19 cellular contexts compared by ENCODE assay signal in genomic region chr1:117964290-117965038, GRCh38. TPM values are rescaled to one million over a fixed set of nuclear protein-coding genes. Genes with fewer than 3 reads are reported as not detected.
DNase-seq lines count a peak whose midpoint lies in the region; ATAC-seq and TF ChIP-seq lines count a peak whose summit lies in the region.
"Had no signal": no experiment of that assay in that cellular context is flagged by ENCODE, and none has a peak within 500 bp of the region (broad histone marks: within the 10 kb centered on the region; RNA-seq: fewer than 3 reads in every experiment).

No MANE protein-coding gene starts in this region.

- peaks cover 6% of the 10 kb centered on the region for H3K36me3 Mint-ChIP-seq in activated naive CD4-positive, alpha-beta T cell treated with anti-CD3 and anti-CD28 coated beads, Interleukin-2, amount 50 U/mL, for 24 hours
- peaks cover 10% of the 10 kb centered on the region for H3K36me3 Mint-ChIP-seq in activated naive CD4-positive, alpha-beta T cell treated with anti-CD3 and anti-CD28 coated beads, Interleukin-2, amount 10 ng/mL, durations not matched to agents 7 days and 5 days
- peaks cover 9% of the 10 kb centered on the region for H3K36me3 Mint-ChIP-seq in activated T-helper 2 cell treated with anti-CD3 and anti-CD28 coated beads, Interferon-gamma antibody, Interleukin-2, Interleukin-4, amounts not matched to agents 10 μg/mL and 5 μg/mL and 100 μg/mL, durations not matched to agents 14 hours and 24 hours and 36 hours (ENCODE audit: low read depth)
- peaks cover 13% of the 10 kb centered on the region for H3K36me3 Mint-ChIP-seq in effector memory CD8-positive, alpha-beta T cell (ENCODE audit: insufficient read depth)
- H3K36me3 Mint-ChIP-seq in stimulated activated naive CD8-positive, alpha-beta T cell treated with anti-CD3 and anti-CD28 coated beads, Interleukin-15, Interleukin-2, amounts not matched to agents 100 ng/mL and 50 ng/mL, for 24 hours (ENCODE audit: low read depth) = peaks cover 40% of the 10 kb centered on the region
- H3K36me3 Mint-ChIP-seq in Calu3 (ENCODE audit: insufficient read depth, unreplicated experiment) = no peaks in the 10 kb centered on the region

- H3K4me1 Mint-ChIP-seq in activated naive CD4-positive, alpha-beta T cell treated with anti-CD3 and anti-CD28 coated beads, Interleukin-2, amount 50 U/mL, for 24 hours = peaks cover 30% of the 10 kb centered on the region
- H3K4me1 Mint-ChIP-seq in activated naive CD4-positive, alpha-beta T cell treated with anti-CD3 and anti-CD28 coated beads, Interleukin-2, amount 10 ng/mL, durations not matched to agents 7 days and 5 days = no peaks in the 10 kb centered on the region
- peaks cover 10% of the 10 kb centered on the region for H3K4me1 Mint-ChIP-seq in activated T-helper 2 cell treated with anti-CD3 and anti-CD28 coated beads, Interferon-gamma antibody, Interleukin-2, Interleukin-4, amounts not matched to agents 10 μg/mL and 5 μg/mL and 100 μg/mL, durations not matched to agents 14 hours and 24 hours and 36 hours (ENCODE audit: low read depth)
- no peaks in the 10 kb centered on the region for H3K4me1 Mint-ChIP-seq in effector memory CD8-positive, alpha-beta T cell (ENCODE audit: low read depth in 2 of 2)
- peaks cover 29% of the 10 kb centered on the region for H3K4me1 Mint-ChIP-seq in stimulated activated naive CD8-positive, alpha-beta T cell treated with anti-CD3 and anti-CD28 coated beads, Interleukin-15, Interleukin-2, amounts not matched to agents 100 ng/mL and 50 ng/mL, for 24 hours (ENCODE audit: low read depth)
- H3K4me1 Mint-ChIP-seq in Calu3 (ENCODE audit: low read depth, unreplicated experiment) = no peaks in the 10 kb centered on the region

- BruUV-seq in Calu3 (replicated peaks; lab: Mats Ljungman, UMichigan) = no TSS peak

- H3K27me3 Mint-ChIP-seq in activated naive CD4-positive, alpha-beta T cell treated with anti-CD3 and anti-CD28 coated beads, Interleukin-2, amount 50 U/mL, for 24 hours = no peaks in the 10 kb centered on the region
- H3K27me3 Mint-ChIP-seq in activated naive CD4-positive, alpha-beta T cell treated with anti-CD3 and anti-CD28 coated beads, Interleukin-2, amount 10 ng/mL, durations not matched to agents 7 days and 5 days = no peaks in the 10 kb centered on the region
- H3K27me3 Mint-ChIP-seq in activated T-helper 2 cell treated with anti-CD3 and anti-CD28 coated beads, Interferon-gamma antibody, Interleukin-2, Interleukin-4, amounts not matched to agents 10 μg/mL and 5 μg/mL and 100 μg/mL, durations not matched to agents 14 hours and 24 hours and 36 hours (ENCODE audit: low read depth) = no peaks in the 10 kb centered on the region
- no peaks in the 10 kb centered on the region for H3K27me3 Mint-ChIP-seq in effector memory CD8-positive, alpha-beta T cell
- no peaks in the 10 kb centered on the region for H3K27me3 Mint-ChIP-seq in stimulated activated naive CD8-positive, alpha-beta T cell treated with anti-CD3 and anti-CD28 coated beads, Interleukin-15, Interleukin-2, amounts not matched to agents 100 ng/mL and 50 ng/mL, for 24 hours
- no peaks in the 10 kb centered on the region for H3K27me3 Mint-ChIP-seq in Calu3 (ENCODE audit: unreplicated experiment)
- H3K27me3 Mint-ChIP-seq: activated B cell treated with CpG ODN at 0.5 μM for 24 hours, progenitor cell of endocrine pancreas had no signal

- CTCF ChIA-PET in activated naive CD4-positive, alpha-beta T cell treated with anti-CD3 and anti-CD28 coated beads, Interleukin-2, amount 10 ng/mL, durations not matched to agents 7 days and 5 days (lab: Charles Lee) = no interaction called here
- CTCF ChIA-PET in Calu3 (lab: Charles Lee) = no interaction called here

- TF ChIP-seq CTCF in Calu3 (IDR thresholded peaks at IDR 0.05; ENCODE audit: unreplicated experiment) = no peak

- DNase-seq in activated naive CD4-positive, alpha-beta T cell treated with anti-CD3 and anti-CD28 coated beads, Interleukin-2, amount 10 ng/mL, durations not matched to agents 7 days and 5 days = no peak
- no peak for DNase-seq in activated T-helper 2 cell treated with anti-CD3 and anti-CD28 coated beads, Interferon-gamma antibody, Interleukin-2, Interleukin-4, amounts not matched to agents 10 μg/mL and 5 μg/mL and 100 μg/mL, durations not matched to agents 14 hours and 24 hours and 36 hours (ENCODE audit: low spot score)
- no peak for DNase-seq in effector memory CD8-positive, alpha-beta T cell
- DNase-seq in Calu3 (no peak), EL (no peak)
- DNase-seq: activated B cell treated with CpG ODN at 0.5 μM for 24 hours; effector CD4-positive, alpha-beta T cell; lower lobe of right lung; NCI-H510A treated with DMSO at 0.1 percent for 48 hours; NK-92 treated with Interleukin-12 subunit alpha and Interleukin-12 subunit beta, amount 100 ng/mL, for 24 hours; sigmoid colon; stimulated activated CD8-positive, alpha-beta memory T cell treated with anti-CD3 and anti-CD28 coated beads, Interleukin-4, amount 100 ng/mL, for 48 hours; uterus had no signal

- intact Hi-C loops in activated T-helper 2 cell treated with anti-CD3 and anti-CD28 coated beads, Interferon-gamma antibody, Interleukin-2, Interleukin-4, amounts not matched to agents 10 μg/mL and 5 μg/mL and 100 μg/mL, durations not matched to agents 14 hours and 24 hours and 36 hours (cut with micrococcal nuclease) = no loop called here
- intact Hi-C loops in Calu3 (cut with micrococcal nuclease; ENCODE audit: unreplicated experiment) = no loop called here

- no peaks in the 10 kb centered on the region for H3K9me3 Mint-ChIP-seq in activated naive CD4-positive, alpha-beta T cell treated with anti-CD3 and anti-CD28 coated beads, Interleukin-2, amount 50 U/mL, for 24 hours
- H3K9me3 Mint-ChIP-seq in activated naive CD4-positive, alpha-beta T cell treated with anti-CD3 and anti-CD28 coated beads, Interleukin-2, amount 10 ng/mL, durations not matched to agents 7 days and 5 days = no peaks in the 10 kb centered on the region
- H3K9me3 Mint-ChIP-seq in activated T-helper 2 cell treated with anti-CD3 and anti-CD28 coated beads, Interferon-gamma antibody, Interleukin-2, Interleukin-4, amounts not matched to agents 10 μg/mL and 5 μg/mL and 100 μg/mL, durations not matched to agents 14 hours and 24 hours and 36 hours = no peaks in the 10 kb centered on the region
- H3K9me3 Mint-ChIP-seq in effector memory CD8-positive, alpha-beta T cell = no peaks in the 10 kb centered on the region
- no peaks in the 10 kb centered on the region for H3K9me3 Mint-ChIP-seq in stimulated activated naive CD8-positive, alpha-beta T cell treated with anti-CD3 and anti-CD28 coated beads, Interleukin-15, Interleukin-2, amounts not matched to agents 100 ng/mL and 50 ng/mL, for 24 hours
- H3K9me3 Mint-ChIP-seq in Calu3 (ENCODE audit: low read depth, unreplicated experiment) = no peaks in the 10 kb centered on the region
- H3K9me3 Mint-ChIP-seq: activated B cell treated with CpG ODN at 0.5 μM for 24 hours, GM23338 had no signal

- H3K27ac Mint-ChIP-seq in activated naive CD4-positive, alpha-beta T cell treated with anti-CD3 and anti-CD28 coated beads, Interleukin-2, amount 50 U/mL, for 24 hours = peak overlapping the region; percentile 89
- no peak overlapping the region for H3K27ac Mint-ChIP-seq in activated naive CD4-positive, alpha-beta T cell treated with anti-CD3 and anti-CD28 coated beads, Interleukin-2, amount 10 ng/mL, durations not matched to agents 7 days and 5 days
- peak overlapping the region; percentile 35 for H3K27ac Mint-ChIP-seq in activated T-helper 2 cell treated with anti-CD3 and anti-CD28 coated beads, Interferon-gamma antibody, Interleukin-2, Interleukin-4, amounts not matched to agents 10 μg/mL and 5 μg/mL and 100 μg/mL, durations not matched to agents 14 hours and 24 hours and 36 hours
- H3K27ac Mint-ChIP-seq in effector memory CD8-positive, alpha-beta T cell = peak overlapping the region; percentile 6 to 20
- H3K27ac Mint-ChIP-seq in stimulated activated naive CD8-positive, alpha-beta T cell treated with anti-CD3 and anti-CD28 coated beads, Interleukin-15, Interleukin-2, amounts not matched to agents 100 ng/mL and 50 ng/mL, for 24 hours = peak overlapping the region; percentile 90
- H3K27ac Mint-ChIP-seq in Calu3 (ENCODE audit: unreplicated experiment) = no peak overlapping the region
- H3K27ac Mint-ChIP-seq: activated B cell treated with CpG ODN at 0.5 μM for 24 hours, GM23338, progenitor cell of endocrine pancreas had no signal

- ATAC-seq in effector memory CD8-positive, alpha-beta T cell (replicated peaks) = no peak
- ATAC-seq in SK-N-SH treated with all-trans-retinoic acid at 6 μM for 48 hours = no peak
- ATAC-seq: esophagus mucosa, GM23338, lower lobe of right lung had no signal

- peak overlapping the region; percentile 51 for H3K4me3 Mint-ChIP-seq in activated naive CD4-positive, alpha-beta T cell treated with anti-CD3 and anti-CD28 coated beads, Interleukin-2, amount 50 U/mL, for 24 hours
- H3K4me3 Mint-ChIP-seq in activated naive CD4-positive, alpha-beta T cell treated with anti-CD3 and anti-CD28 coated beads, Interleukin-2, amount 10 ng/mL, durations not matched to agents 7 days and 5 days = no peak overlapping the region
- no peak overlapping the region for H3K4me3 Mint-ChIP-seq in activated T-helper 2 cell treated with anti-CD3 and anti-CD28 coated beads, Interferon-gamma antibody, Interleukin-2, Interleukin-4, amounts not matched to agents 10 μg/mL and 5 μg/mL and 100 μg/mL, durations not matched to agents 14 hours and 24 hours and 36 hours (ENCODE audit: low read depth)
- no peak overlapping the region for H3K4me3 Mint-ChIP-seq in effector memory CD8-positive, alpha-beta T cell
- peak overlapping the region; percentile 42 for H3K4me3 Mint-ChIP-seq in stimulated activated naive CD8-positive, alpha-beta T cell treated with anti-CD3 and anti-CD28 coated beads, Interleukin-15, Interleukin-2, amounts not matched to agents 100 ng/mL and 50 ng/mL, for 24 hours
- H3K4me3 Mint-ChIP-seq in Calu3 (ENCODE audit: low read depth, unreplicated experiment) = no peak overlapping the region
- H3K4me3 Mint-ChIP-seq: activated B cell treated with CpG ODN at 0.5 μM for 24 hours, GM23338 had no signal

TF ChIP-seq in SK-N-SH treated with all-trans-retinoic acid at 6 μM for 48 hours, 23 proteins besides CTCF, POLR2A, EP300 and RAD21:
- TF ChIP-seq ZFP30 (CRISPR knock-in tag; IDR thresholded peaks at IDR 0.05) (no peak), RARB (CRISPR knock-in tag; IDR thresholded peaks at IDR 0.05) (no peak), ESRRG (CRISPR knock-in tag; IDR thresholded peaks at IDR 0.05) (no peak)

RNA-seq across cellular contexts. Expression of gene WDR3, which starts 34.9 kb away (rescaled TPM):
- 54.2 and 55.5 TPM in 2 replicates for total RNA-seq in activated T-helper 2 cell treated with anti-CD3 and anti-CD28 coated beads, Interferon-gamma antibody, Interleukin-2, Interleukin-4, amounts not matched to agents 10 μg/mL and 5 μg/mL and 100 μg/mL, durations not matched to agents 14 hours and 24 hours and 36 hours
- total RNA-seq in Calu3 (2022) = 40.2 and 42.5 TPM in 2 replicates

RNA-seq across cellular contexts. Expression of gene GDAP2, which starts 35.0 kb away (rescaled TPM):
- total RNA-seq in activated T-helper 2 cell treated with anti-CD3 and anti-CD28 coated beads, Interferon-gamma antibody, Interleukin-2, Interleukin-4, amounts not matched to agents 10 μg/mL and 5 μg/mL and 100 μg/mL, durations not matched to agents 14 hours and 24 hours and 36 hours = 19.7 and 25.3 TPM in 2 replicates
- total RNA-seq in Calu3 (2022) = 18.8 and 22.9 TPM in 2 replicates

Comparison
In these comparisons a context has a peak if more than half of its experiments do, and no peak if none do; other contexts are left out.
1. H3K27ac Mint-ChIP-seq: peak in activated naive CD4-positive, alpha-beta T cell treated with anti-CD3 and anti-CD28 coated beads, Interleukin-2, amount 50 U/mL, for 24 hours (single experiment), activated T-helper 2 cell treated with anti-CD3 and anti-CD28 coated beads, Interferon-gamma antibody, Interleukin-2, Interleukin-4, amounts not matched to agents 10 μg/mL and 5 μg/mL and 100 μg/mL, durations not matched to agents 14 hours and 24 hours and 36 hours (single experiment), effector memory CD8-positive, alpha-beta T cell (2 of 2) and stimulated activated naive CD8-positive, alpha-beta T cell treated with anti-CD3 and anti-CD28 coated beads, Interleukin-15, Interleukin-2, amounts not matched to agents 100 ng/mL and 50 ng/mL, for 24 hours (single experiment); none in activated naive CD4-positive, alpha-beta T cell treated with anti-CD3 and anti-CD28 coated beads, Interleukin-2, amount 10 ng/mL, durations not matched to agents 7 days and 5 days (single experiment) and Calu3 (single experiment).
2. H3K4me3 Mint-ChIP-seq: peak in activated naive CD4-positive, alpha-beta T cell treated with anti-CD3 and anti-CD28 coated beads, Interleukin-2, amount 50 U/mL, for 24 hours (single experiment) and stimulated activated naive CD8-positive, alpha-beta T cell treated with anti-CD3 and anti-CD28 coated beads, Interleukin-15, Interleukin-2, amounts not matched to agents 100 ng/mL and 50 ng/mL, for 24 hours (single experiment); none in activated naive CD4-positive, alpha-beta T cell treated with anti-CD3 and anti-CD28 coated beads, Interleukin-2, amount 10 ng/mL, durations not matched to agents 7 days and 5 days (single experiment), activated T-helper 2 cell treated with anti-CD3 and anti-CD28 coated beads, Interferon-gamma antibody, Interleukin-2, Interleukin-4, amounts not matched to agents 10 μg/mL and 5 μg/mL and 100 μg/mL, durations not matched to agents 14 hours and 24 hours and 36 hours (single experiment), effector memory CD8-positive, alpha-beta T cell (0 of 2) and Calu3 (single experiment).